ENCODE assay signal across 16 cellular contexts in genomic region chr12:92400006-92400405, GRCh38.
A peak's percentile ranks its signal among the peaks of the same experiment; 100 is the strongest.
DNase-seq lines count a peak whose midpoint lies in the region; ATAC-seq, FAIRE-seq and TF ChIP-seq lines count a peak whose summit lies in the region.
"Had no signal": no experiment of that assay in that cellular context is flagged by ENCODE, and none has a peak within 500 bp of the region (broad histone marks: within the 10 kb centered on the region; RNA-seq: fewer than 3 reads in every experiment).

No MANE protein-coding gene starts in this region.

- DNase-seq in GM12892 (ENCODE audit: insufficient read length) (no peak), Peyer's patch (peak in 2 of 3 donors; percentile 29 to 54), epidermal melanocyte (ENCODE audit: insufficient read length, low spot score) (no peak), ecto neural progenitor cell (ENCODE audit: low spot score) (no peak), Karpas-422 (no peak), suprapubic skin (ENCODE audit: low spot score in 2 of 2) (no peak)
- DNase-seq in naive thymus-derived CD8-positive, alpha-beta T cell, result peak in 2 of 10 donors; percentile 31 to 37
- DNase-seq: amniotic stem cell, Calu3, hippocampal formation, mesenchymal stem cell had no signal

- TF ChIP-seq EP300 in suprapubic skin (IDR thresholded peaks at IDR 0.05), result no peak

- peaks cover 0 to 4% (median under 1%) of the 10 kb centered on the region in 3 donors for H3K36me3 Mint-ChIP-seq in naive thymus-derived CD8-positive, alpha-beta T cell

- H4K20me1 ChIP-seq in Karpas-422 (ENCODE audit: insufficient read depth, low read depth, low read length), result no peaks in the 10 kb centered on the region

- no peak for TF ChIP-seq CTCF in Peyer's patch (IDR thresholded peaks at IDR 0.05)
- no peak for TF ChIP-seq CTCF in suprapubic skin (IDR thresholded peaks at IDR 0.05)

- H3K4me3 Mint-ChIP-seq in naive thymus-derived CD8-positive, alpha-beta T cell, result peak overlapping the region in 9 of 10 donors; percentile 47 to 94 (median 70)
- H3K4me3 Mint-ChIP-seq: WTC11 had no signal

- H3K4me1 ChIP-seq in Peyer's patch (peaks cover 0 to 22% (median 2%) of the 10 kb centered on the region in 4 donors), Karpas-422 (ENCODE audit: low read length) (peaks cover 9% of the 10 kb centered on the region), suprapubic skin (peaks cover 28% of the 10 kb centered on the region)

- H3K4me2 ChIP-seq in Karpas-422 (ENCODE audit: low read depth, low read length, poor library complexity, severe bottlenecking), result no peak overlapping the region

- POLR2A ChIA-PET in naive thymus-derived CD8-positive, alpha-beta T cell (lab: Charles Lee), result interaction anchor here (0.6 to 14.1 kb wide), 6 partner anchors 36 to 1043 kb away, joined by 3 to 272 read pairs (median 10); partner anchors contain the start of gene BTG1

- no peaks in the 10 kb centered on the region for H3K27me3 ChIP-seq in Peyer's patch
- no peaks in the 10 kb centered on the region for H3K27me3 ChIP-seq in Karpas-422 (ENCODE audit: low read length)
- no peaks in the 10 kb centered on the region for H3K27me3 ChIP-seq in suprapubic skin
- H3K27me3 ChIP-seq: right atrium auricular region had no signal

- H3K9ac ChIP-seq in Karpas-422 (ENCODE audit: low read length), result no peak overlapping the region

- peak overlapping the region; percentile 95 to 99 (median 97) for H3K27ac Mint-ChIP-seq in naive thymus-derived CD8-positive, alpha-beta T cell
- H3K27ac Mint-ChIP-seq: WTC11 had no signal

- H3K9me2 ChIP-seq in Karpas-422 (replicated peaks; ENCODE audit: insufficient read depth, low read length), result no peaks in the 10 kb centered on the region

- WGBS in suprapubic skin, result 92% methylated on average over 5 of the region's 5 CpGs

- no peaks in the 10 kb centered on the region for H3K36me3 ChIP-seq in Peyer's patch
- H3K36me3 ChIP-seq in Karpas-422 (ENCODE audit: insufficient read depth, low read length), result no peaks in the 10 kb centered on the region
- no peaks in the 10 kb centered on the region for H3K36me3 ChIP-seq in suprapubic skin
- H3K36me3 ChIP-seq: right atrium auricular region had no signal

- peak; percentile 84 for FAIRE-seq in GM12892 (lab: Jason Lieb, UNC)
- FAIRE-seq: HepG2 had no signal

- H3K27ac ChIP-seq in Peyer's patch (peak overlapping the region; percentile 49 to 84 (median 66)), Karpas-422 (ENCODE audit: low read length) (no peak overlapping the region), suprapubic skin (no peak overlapping the region)

- H3K9me3 Mint-ChIP-seq in naive thymus-derived CD8-positive, alpha-beta T cell, result peaks cover 0 to 9% (median 2%) of the 10 kb centered on the region in 9 donors

- H2AFZ ChIP-seq in Karpas-422 (ENCODE audit: low read length), result no peak overlapping the region

- H3K27me3 Mint-ChIP-seq in naive thymus-derived CD8-positive, alpha-beta T cell, result no peaks in the 10 kb centered on the region

- peaks cover 47 to 100% (median 100%) of the 10 kb centered on the region in 4 donors for H3K4me1 Mint-ChIP-seq in naive thymus-derived CD8-positive, alpha-beta T cell

- no peak overlapping the region for H3K4me3 ChIP-seq in Peyer's patch
- no peak overlapping the region for H3K4me3 ChIP-seq in Karpas-422 (ENCODE audit: low read length)
- H3K4me3 ChIP-seq in suprapubic skin, result no peak overlapping the region
- H3K4me3 ChIP-seq: right atrium auricular region had no signal

- H3K9me3 ChIP-seq in Peyer's patch (no peaks in the 10 kb centered on the region), Karpas-422 (ENCODE audit: low read length) (no peaks in the 10 kb centered on the region), suprapubic skin (no peaks in the 10 kb centered on the region)
- H3K9me3 ChIP-seq: right atrium auricular region had no signal

- TF ChIP-seq POLR2A in GM12892 (IDR thresholded peaks at IDR 0.05; ENCODE audit: low read depth, low read length), result no peak
- no peak for TF ChIP-seq POLR2A in Peyer's patch (IDR thresholded peaks at IDR 0.05)
- TF ChIP-seq POLR2A in suprapubic skin (IDR thresholded peaks at IDR 0.05), result no peak

- H3K79me2 ChIP-seq in Karpas-422 (ENCODE audit: low read length), result no peaks in the 10 kb centered on the region

- ATAC-seq in GM21619 (IDR thresholded peaks at IDR 0.05; ENCODE audit: unreplicated experiment), result peak; percentile 33
- no peak for ATAC-seq in naive thymus-derived CD8-positive, alpha-beta T cell
- ATAC-seq: HCT116, HepG2 had no signal

Comparison
In these comparisons a context has a peak if more than half of its experiments do, and no peak if none do; other contexts are left out.
1. DNase-seq: peak in Peyer's patch (2 of 3); none in GM12892 (single experiment), epidermal melanocyte (single experiment), ecto neural progenitor cell (single experiment), Karpas-422 (single experiment) and suprapubic skin (0 of 2).
2. H3K27ac ChIP-seq: peak in Peyer's patch (4 of 4); none in Karpas-422 (single experiment) and suprapubic skin (single experiment).